ENCODE assay signal across 18 cellular contexts in genomic region chr9:135010363-135010860, GRCh38.
"Had no signal": no experiment of that assay in that cellular context is flagged by ENCODE, and none has a peak within 500 bp of the region (broad histone marks: within the 10 kb centered on the region; RNA-seq: fewer than 3 reads in every experiment).

No MANE protein-coding gene starts in this region.

- H3K4me1 Mint-ChIP-seq: activated naive CD8-positive, alpha-beta T cell treated with anti-CD3 and anti-CD28 coated beads for 36 hours; stimulated activated naive B cell treated with anti-CD40 and anti-IgM and Interleukin-4, amounts not matched to agents 10 μg/mL and 1 μg/mL and 100 μg/mL, for 72 hours had no signal

- H3K4me3 Mint-ChIP-seq: activated naive CD8-positive, alpha-beta T cell treated with anti-CD3 and anti-CD28 coated beads for 36 hours; activated T-cell treated with anti-CD3 and anti-CD28 coated beads, Interleukin-2, amount 50 U/mL, for 72 hours; stimulated activated naive B cell treated with anti-CD40 and anti-IgM and Interleukin-4, amounts not matched to agents 10 μg/mL and 1 μg/mL and 100 μg/mL, for 72 hours; WTC11 had no signal

- H3K36me3 Mint-ChIP-seq: activated naive CD8-positive, alpha-beta T cell treated with anti-CD3 and anti-CD28 coated beads for 36 hours; stimulated activated naive B cell treated with anti-CD40 and anti-IgM and Interleukin-4, amounts not matched to agents 10 μg/mL and 1 μg/mL and 100 μg/mL, for 72 hours; WTC11 had no signal

- H3K9me3 Mint-ChIP-seq: activated naive CD8-positive, alpha-beta T cell treated with anti-CD3 and anti-CD28 coated beads for 36 hours; activated T-cell treated with anti-CD3 and anti-CD28 coated beads, Interleukin-2, amount 50 U/mL, for 72 hours; stimulated activated naive B cell treated with anti-CD40 and anti-IgM and Interleukin-4, amounts not matched to agents 10 μg/mL and 1 μg/mL and 100 μg/mL, for 72 hours; WTC11 had no signal

- H3K9me3 ChIP-seq: body of pancreas, esophagus squamous epithelium, tibial nerve, vagina had no signal

- H3K4me3 ChIP-seq: body of pancreas, esophagus squamous epithelium, tibial nerve, vagina had no signal

- H3K27ac Mint-ChIP-seq: activated naive CD8-positive, alpha-beta T cell treated with anti-CD3 and anti-CD28 coated beads for 36 hours; activated T-cell treated with anti-CD3 and anti-CD28 coated beads, Interleukin-2, amount 50 U/mL, for 72 hours; stimulated activated naive B cell treated with anti-CD40 and anti-IgM and Interleukin-4, amounts not matched to agents 10 μg/mL and 1 μg/mL and 100 μg/mL, for 72 hours; WTC11 had no signal

- ATAC-seq: activated T-cell treated with anti-CD3 and anti-CD28 coated beads, Interleukin-2, amount 50 U/mL, for 72 hours; body of pancreas had no signal

- H3K27ac ChIP-seq: body of pancreas, esophagus squamous epithelium, tibial nerve, vagina had no signal

- DNase-seq: activated CD8-positive, alpha-beta memory T cell treated with anti-CD3 and anti-CD28 coated beads, Interleukin-2, amount 50 U/mL, for 48 hours; activated gamma-delta T cell treated with Interleukin-2 at 50 U/mL for 16 hours; activated naive CD8-positive, alpha-beta T cell treated with anti-CD3 and anti-CD28 coated beads for 36 hours; activated T-cell treated with anti-CD3 and anti-CD28 coated beads, Interleukin-2, amount 50 U/mL, for 72 hours; amygdala; body of pancreas; caudate nucleus; effector CD8-positive, alpha-beta T cell; esophagus squamous epithelium; hippocampal formation; kidney glomerular epithelial cell; midbrain; stimulated activated CD4-positive, alpha-beta T cell treated with anti-CD3 and anti-CD28 coated beads, Interleukin-4, amount 100 ng/mL, for 1 hour; stimulated activated naive B cell treated with anti-CD40 and anti-IgM and Interleukin-4, amounts not matched to agents 10 μg/mL and 1 μg/mL and 100 μg/mL, for 72 hours; T-helper 2 cell had no signal

- H3K27me3 ChIP-seq: body of pancreas, vagina had no signal

- H3K4me1 ChIP-seq: body of pancreas, tibial nerve, vagina had no signal

- H3K36me3 ChIP-seq: esophagus squamous epithelium, tibial nerve, vagina had no signal
